Comparison of ENCODE assay signal across 10 cellular contexts in genomic region chr2:98869272-98869641, GRCh38.
DNase-seq lines count a peak whose midpoint lies in the region; ATAC-seq and TF ChIP-seq lines count a peak whose summit lies in the region.
"Had no signal": no experiment of that assay in that cellular context is flagged by ENCODE, and none has a peak within 500 bp of the region (broad histone marks: within the 10 kb centered on the region; RNA-seq: fewer than 3 reads in every experiment).

No MANE protein-coding gene starts in this region.

- DNase-seq in DMS79 treated with DMSO at 0.1 percent for 48 hours (lab: John Stamatoyannopoulos, UW) = peak; percentile 95
- peak; percentile 88 for DNase-seq in NCI-H2107 treated with DMSO at 0.1 percent for 48 hours (lab: John Stamatoyannopoulos, UW; ENCODE audit: unreplicated experiment)
- no peak for DNase-seq in central memory CD8-positive, alpha-beta T cell (ENCODE audit: low spot score in 2 of 2)
- DNase-seq in omental fat pad (ENCODE audit: low spot score) = no peak
- no peak for DNase-seq in GF-D8 (lab: John Stamatoyannopoulos, UW)
- DNase-seq in activated naive CD4-positive, alpha-beta T cell treated with Interleukin-2 at 50 U/mL for 16 hours = no peak
- no peak for DNase-seq in SJCRH30
- no peak for DNase-seq in NOMO-1 treated with dmso at 0.1 percent for 144 hours (lab: John Stamatoyannopoulos, UW; ENCODE audit: unreplicated experiment)
- DNase-seq: activated CD4-positive, alpha-beta memory T cell treated with anti-CD3 and anti-CD28 coated beads for 36 hours; tibial artery had no signal

- no peak overlapping the region for H3K27ac ChIP-seq in SJCRH30
- H3K27ac ChIP-seq: tibial artery had no signal

- H3K27me3 ChIP-seq in SJCRH30 = peaks cover 6% of the 10 kb centered on the region; the same call in 1 of the 2 replicates
- H3K27me3 ChIP-seq: tibial artery had no signal

- peak overlapping the region; percentile 76 for H3K4me3 Mint-ChIP-seq in central memory CD8-positive, alpha-beta T cell
- H3K4me3 Mint-ChIP-seq: activated CD4-positive, alpha-beta memory T cell treated with anti-CD3 and anti-CD28 coated beads for 36 hours had no signal

- H3K9me3 Mint-ChIP-seq in central memory CD8-positive, alpha-beta T cell = no peaks in the 10 kb centered on the region
- H3K9me3 Mint-ChIP-seq: activated CD4-positive, alpha-beta memory T cell treated with anti-CD3 and anti-CD28 coated beads for 36 hours had no signal

- H3K9me3 ChIP-seq in SJCRH30 (replicated peaks) = no peaks in the 10 kb centered on the region
- H3K9me3 ChIP-seq: tibial artery had no signal

- H3K27ac Mint-ChIP-seq in central memory CD8-positive, alpha-beta T cell (ENCODE audit: low read depth) = peak overlapping the region; percentile 84
- H3K27ac Mint-ChIP-seq: activated CD4-positive, alpha-beta memory T cell treated with anti-CD3 and anti-CD28 coated beads for 36 hours had no signal

- H3K36me3 Mint-ChIP-seq in central memory CD8-positive, alpha-beta T cell (ENCODE audit: insufficient read depth) = peaks cover 2% of the 10 kb centered on the region
- H3K36me3 Mint-ChIP-seq: activated CD4-positive, alpha-beta memory T cell treated with anti-CD3 and anti-CD28 coated beads for 36 hours had no signal

- H3K36me3 ChIP-seq in SJCRH30 = no peaks in the 10 kb centered on the region
- H3K36me3 ChIP-seq: tibial artery had no signal

- H3K27me3 Mint-ChIP-seq in central memory CD8-positive, alpha-beta T cell = no peaks in the 10 kb centered on the region
- H3K27me3 Mint-ChIP-seq: activated CD4-positive, alpha-beta memory T cell treated with anti-CD3 and anti-CD28 coated beads for 36 hours had no signal

- H3K4me1 ChIP-seq in SJCRH30 = no peaks in the 10 kb centered on the region

- no peak for ATAC-seq in central memory CD8-positive, alpha-beta T cell (replicated peaks; ENCODE audit: extremely low read depth, poor library complexity, severe bottlenecking)
- ATAC-seq in omental fat pad (ENCODE audit: low FRiP score) = peak; percentile 84

- H3K4me1 Mint-ChIP-seq in central memory CD8-positive, alpha-beta T cell = peaks cover 10% of the 10 kb centered on the region

- H3K4me3 ChIP-seq in SJCRH30 = no peak overlapping the region
- H3K4me3 ChIP-seq: tibial artery had no signal

- TF ChIP-seq CTCF in omental fat pad (IDR thresholded peaks at IDR 0.05) = no peak

Comparison
In these comparisons a context has a peak if more than half of its experiments do, and no peak if none do; other contexts are left out.
1. DNase-seq: peak in DMS79 treated with DMSO at 0.1 percent for 48 hours (single experiment) and NCI-H2107 treated with DMSO at 0.1 percent for 48 hours (single experiment); none in central memory CD8-positive, alpha-beta T cell (0 of 2), omental fat pad (single experiment), GF-D8 (single experiment), activated naive CD4-positive, alpha-beta T cell treated with Interleukin-2 at 50 U/mL for 16 hours (single experiment), SJCRH30 (0 of 2) and NOMO-1 treated with dmso at 0.1 percent for 144 hours (single experiment).